Comparison of ENCODE assay signal across 14 cellular contexts in genomic region chr10:130212736-130213135, GRCh38.
DNase-seq lines count a peak whose midpoint lies in the region; TF ChIP-seq lines count a peak whose summit lies in the region.
"Had no signal": no experiment of that assay in that cellular context is flagged by ENCODE, and none has a peak within 500 bp of the region (broad histone marks: within the 10 kb centered on the region; RNA-seq: fewer than 3 reads in every experiment).

No MANE protein-coding gene starts in this region.

- no peaks in the 10 kb centered on the region for H3K36me3 Mint-ChIP-seq in nephron progenitor cell (ENCODE audit: low read depth)
- no peaks in the 10 kb centered on the region for H3K36me3 Mint-ChIP-seq in activated T-cell treated with anti-CD3 and anti-CD28 coated beads, Interleukin-2, amount 50 U/mL, for 24 hours (ENCODE audit: low read depth)
- H3K36me3 Mint-ChIP-seq: CD14-positive monocyte; CD4-positive, alpha-beta memory T cell had no signal

- peak overlapping the region; percentile 99 for H3K27ac Mint-ChIP-seq in nephron progenitor cell
- H3K27ac Mint-ChIP-seq in activated T-cell treated with anti-CD3 and anti-CD28 coated beads, Interleukin-2, amount 50 U/mL, for 24 hours = no peak overlapping the region
- H3K27ac Mint-ChIP-seq: CD14-positive monocyte had no signal

- no peaks in the 10 kb centered on the region for H3K27me3 Mint-ChIP-seq in nephron progenitor cell (ENCODE audit: low read depth, poor library complexity)
- H3K27me3 Mint-ChIP-seq in activated T-cell treated with anti-CD3 and anti-CD28 coated beads, Interleukin-2, amount 50 U/mL, for 24 hours = no peaks in the 10 kb centered on the region
- H3K27me3 Mint-ChIP-seq: CD4-positive, alpha-beta memory T cell had no signal

- no peaks in the 10 kb centered on the region for H3K9me3 Mint-ChIP-seq in nephron progenitor cell
- H3K9me3 Mint-ChIP-seq in activated T-cell treated with anti-CD3 and anti-CD28 coated beads, Interleukin-2, amount 50 U/mL, for 24 hours = no peaks in the 10 kb centered on the region
- H3K9me3 Mint-ChIP-seq: CD4-positive, alpha-beta memory T cell had no signal

- H3K4me3 Mint-ChIP-seq in nephron progenitor cell = peak overlapping the region; percentile 61
- no peak overlapping the region for H3K4me3 Mint-ChIP-seq in activated T-cell treated with anti-CD3 and anti-CD28 coated beads, Interleukin-2, amount 50 U/mL, for 24 hours
- H3K4me3 Mint-ChIP-seq: CD14-positive monocyte; CD4-positive, alpha-beta memory T cell had no signal

- peak; percentile 26 for DNase-seq in HEK293T (ENCODE audit: extremely low spot score)
- DNase-seq in NCI-H69 (lab: John Stamatoyannopoulos, UW) = peak; percentile 31
- no peak for DNase-seq in nephron progenitor cell
- DNase-seq in activated T-cell treated with anti-CD3 and anti-CD28 coated beads, Interleukin-2, amount 50 U/mL, for 24 hours = no peak
- DNase-seq in activated T-cell treated with anti-CD3 and anti-CD28 coated beads, Interleukin-2, amount 50 U/mL, for 1 hour = no peak
- no peak for DNase-seq in foreskin fibroblast
- DNase-seq: ACHN; CD4-positive, alpha-beta memory T cell; DMS153; DMS79; GDM1; GM23248 had no signal

- CTCF ChIA-PET in HEK293T (lab: Yijun Ruan, JAX) = no interaction called here

- H3K4me3 ChIP-seq in foreskin fibroblast (ENCODE audit: low read depth in 1 of 2, low read length in 2 of 2) = no peak overlapping the region
- H3K4me3 ChIP-seq: GM23248, HAP-1 had no signal

- POLR2A ChIA-PET in HEK293T (lab: Yijun Ruan, JAX) = no interaction called here

- no peak for TF ChIP-seq CTCF in nephron progenitor cell (IDR thresholded peaks at IDR 0.05)
- no peak for TF ChIP-seq CTCF in foreskin fibroblast (IDR thresholded peaks at IDR 0.05; ENCODE audit: low read depth, low read length)

- peaks cover 45% of the 10 kb centered on the region for H3K4me1 Mint-ChIP-seq in nephron progenitor cell
- H3K4me1 Mint-ChIP-seq in activated T-cell treated with anti-CD3 and anti-CD28 coated beads, Interleukin-2, amount 50 U/mL, for 24 hours (ENCODE audit: low read depth) = no peaks in the 10 kb centered on the region
- H3K4me1 Mint-ChIP-seq: CD14-positive monocyte; CD4-positive, alpha-beta memory T cell had no signal

TF ChIP-seq in HEK293T, 16 proteins besides CTCF, POLR2A, EP300 and RAD21:
- peak; percentile 38; the same call in 1 of the 2 replicates for TF ChIP-seq PKNOX1 (IDR thresholded peaks at IDR 0.05)
- TF ChIP-seq LEF1 (IDR thresholded peaks at IDR 0.05; ENCODE audit: borderline replicate concordance) = no peak

Comparison
In these comparisons a context has a peak if more than half of its experiments do, and no peak if none do; other contexts are left out.
1. DNase-seq: peak in HEK293T (single experiment) and NCI-H69 (single experiment); none in nephron progenitor cell (single experiment), activated T-cell treated with anti-CD3 and anti-CD28 coated beads, Interleukin-2, amount 50 U/mL, for 24 hours (single experiment), activated T-cell treated with anti-CD3 and anti-CD28 coated beads, Interleukin-2, amount 50 U/mL, for 1 hour (single experiment) and foreskin fibroblast (0 of 2).